Comparison of ENCODE assay signal across 8 cellular contexts in the genomic region with DNA sequence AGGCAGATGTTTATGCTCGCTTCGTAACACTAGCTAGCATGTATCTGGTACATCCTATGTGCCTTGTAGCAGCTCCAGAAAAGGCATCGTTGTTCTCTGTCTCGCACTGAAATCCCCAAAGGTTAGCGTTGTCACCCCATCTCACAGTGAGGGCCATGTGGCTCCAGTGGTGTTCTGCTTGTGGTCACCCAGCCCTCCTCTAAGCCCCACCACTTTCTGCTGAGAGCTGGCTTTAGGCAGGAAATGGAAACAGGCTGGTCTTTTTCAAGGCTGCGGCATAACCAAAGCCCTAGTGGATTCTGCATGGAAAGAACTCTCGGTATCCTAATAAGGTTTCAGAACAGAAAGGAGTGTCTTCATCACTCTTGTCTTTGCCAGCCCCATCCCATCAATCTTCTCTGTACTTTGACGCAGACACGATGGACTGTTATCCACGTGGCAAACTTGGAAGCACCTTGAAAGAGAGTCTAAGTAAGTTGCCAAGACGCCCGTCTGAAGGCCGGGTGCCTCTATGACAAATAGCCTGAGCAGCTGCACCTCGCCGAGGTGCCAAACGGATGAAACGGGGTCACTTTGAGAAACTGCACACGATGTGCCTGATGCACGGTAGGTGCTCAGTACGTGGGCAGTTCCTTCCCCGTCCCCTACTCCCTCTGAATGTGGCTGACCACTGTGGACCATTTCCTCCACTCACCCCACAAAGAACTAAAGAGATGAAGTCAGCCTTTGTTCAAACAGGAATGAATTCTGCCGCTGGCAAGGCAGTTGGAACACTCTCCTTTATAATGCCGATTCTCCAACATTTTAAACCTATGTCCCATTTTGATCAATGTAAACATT. TPM values are rescaled to one million over a fixed set of nuclear protein-coding genes. Genes with fewer than 3 reads are reported as not detected.
DNase-seq lines count a peak whose midpoint lies in the region; ATAC-seq, FAIRE-seq and TF ChIP-seq lines count a peak whose summit lies in the region.

No MANE protein-coding gene starts in this region.

- DNase-seq in KBM-7 (peak; percentile 75), endothelial cell of umbilical vein (ENCODE audit: low read depth, low spot score) (no peak), sciatic nerve (ENCODE audit: low spot score) (no peak), iPS-NIHi7 (ENCODE audit: extremely low spot score) (no peak), hippocampal formation (lab: John Stamatoyannopoulos, UW) (no peak)
- no peak for DNase-seq in activated CD4-positive, CD25-positive, alpha-beta regulatory T cell (lab: John Stamatoyannopoulos, UW)
- no peak for DNase-seq in stimulated activated CD4-positive, alpha-beta T cell treated with anti-CD3 and anti-CD28 coated beads, Interleukin-4, amount 100 ng/mL, for 24 hours

- intact Hi-C loops in endothelial cell of umbilical vein (cut with micrococcal nuclease) (loop anchor here (1.0 to 5.0 kb wide), 3 partner anchors 28 to 106 kb away; a partner anchor contains a TSS), sciatic nerve (cut with DNase I) (no loop called here)

- FAIRE-seq in endothelial cell of umbilical vein (lab: Jason Lieb, UNC) = peak; percentile 64

- dilution Hi-C loops in endothelial cell of umbilical vein (cut with MboI; ENCODE audit: extremely low pct_ligation_motif_present, low sequenced_read_pairs) = no loop called here

- peak; percentile 27 for ATAC-seq in GM19395 (IDR thresholded peaks at IDR 0.05; ENCODE audit: unreplicated experiment)
- peak; percentile 80 for ATAC-seq in sciatic nerve

- no peaks in the 10 kb centered on the region for H3K79me2 ChIP-seq in endothelial cell of umbilical vein (ENCODE audit: control insufficient read depth, insufficient read depth, low read length)

- POLR2A ChIA-PET in endothelial cell of umbilical vein (lab: Charles Lee) = no interaction called here

- no peak for TF ChIP-seq CTCF in endothelial cell of umbilical vein (IDR thresholded peaks at IDR 0.05; ENCODE audit: extremely low read depth in 1 of 2, insufficient read depth in 1 of 2, low read depth in 1 of 2, low read length in 2 of 2)

- peaks cover 30% of the 10 kb centered on the region for H3K4me1 ChIP-seq in endothelial cell of umbilical vein (ENCODE audit: control insufficient read depth, extremely low read depth, insufficient read depth, low read length)

- no peaks in the 10 kb centered on the region for H3K9me3 ChIP-seq in endothelial cell of umbilical vein (replicated peaks; ENCODE audit: control insufficient read depth, insufficient read depth, low read length)

- H3K36me3 ChIP-seq in endothelial cell of umbilical vein (ENCODE audit: control insufficient read depth in 2 of 2, extremely low read depth in 1 of 2, insufficient read depth in 2 of 2, low read length in 2 of 2) = no peaks in the 10 kb centered on the region

- H3K4me2 ChIP-seq in endothelial cell of umbilical vein (ENCODE audit: insufficient read depth, low read length) = peak overlapping the region; percentile 20

- no peak overlapping the region for H3K9ac ChIP-seq in endothelial cell of umbilical vein (replicated peaks; ENCODE audit: extremely low read depth, insufficient read depth, low read length)

- H4K20me1 ChIP-seq in endothelial cell of umbilical vein (replicated peaks; ENCODE audit: control insufficient read depth, extremely low read depth, insufficient read depth, low read length) = no peaks in the 10 kb centered on the region

- H2AFZ ChIP-seq in endothelial cell of umbilical vein (ENCODE audit: low read depth, low read length) = peak overlapping the region; percentile 60

- CTCF ChIA-PET in endothelial cell of umbilical vein (lab: Charles Lee) = interaction anchor here (0.7 to 1.9 kb wide), 19 partner anchors 10 to 235 kb away, joined by 3 to 13 read pairs (median 3); no protein-coding TSS in a partner anchor

- H3K27me3 ChIP-seq in endothelial cell of umbilical vein (ENCODE audit: control insufficient read depth in 2 of 2, insufficient read depth in 2 of 2, low read length in 2 of 2) = no peaks in the 10 kb centered on the region

- in situ Hi-C loops in KBM-7 (cut with MboI; ENCODE audit: low pct_unique_long_range_greater_than_20kb, low sequenced_read_pairs) = no loop called here

- H3K4me3 ChIP-seq in endothelial cell of umbilical vein (replicated peaks in 1 of 3; ENCODE audit: insufficient read depth in 1 of 3, low read depth in 1 of 3, low read length in 3 of 3) = no peak overlapping the region

- no peaks in the 10 kb centered on the region for H3K9me1 ChIP-seq in endothelial cell of umbilical vein (replicated peaks; ENCODE audit: control insufficient read depth, extremely low read depth, insufficient read depth, low read length)

- no peak for TF ChIP-seq POLR2A in endothelial cell of umbilical vein (IDR thresholded peaks at IDR 0.05; ENCODE audit: low read depth, low read length)

- peak overlapping the region; percentile 10 for H3K27ac ChIP-seq in endothelial cell of umbilical vein (ENCODE audit: insufficient read depth, low read depth, low read length)

- no TSS peak for BruUV-seq in endothelial cell of umbilical vein (replicated peaks; lab: Mats Ljungman, UMichigan)

TF ChIP-seq in endothelial cell of umbilical vein, 7 proteins besides CTCF, POLR2A, EP300 and RAD21:
- peak; percentile 6 for TF ChIP-seq POLR2AphosphoS5 (IDR thresholded peaks at IDR 0.05; ENCODE audit: insufficient read depth, low read depth, low read length)
- TF ChIP-seq JUN (IDR thresholded peaks at IDR 0.05; ENCODE audit: borderline replicate concordance, insufficient read depth, insufficient read length, low read depth) = no peak

RNA-seq across cellular contexts. Expression of a gene that starts 57.8 kb away (rescaled TPM):
- total RNA-seq in endothelial cell of umbilical vein (45.3 and 50.1 TPM in 2 replicates), sciatic nerve (75.9 TPM)
- 38.0 and 43.3 TPM in 2 replicates for polyA plus RNA-seq in endothelial cell of umbilical vein
- 21.0 and 23.1 TPM in 2 replicates for polyA plus RNA-seq in endothelial cell of umbilical vein (2011; cell fraction: cytosol; rRNA removed)
- 78.7 and 83.0 TPM in 2 replicates for polyA plus RNA-seq in endothelial cell of umbilical vein (2011; cell fraction: nucleus; rRNA removed)
- 18.9 and 23.3 TPM in 2 replicates for polyA plus RNA-seq in endothelial cell of umbilical vein (2012)
- 71.9 and 85.9 TPM in 2 replicates for polyA minus RNA-seq in endothelial cell of umbilical vein
- 33.7 TPM for polyA minus RNA-seq in endothelial cell of umbilical vein (2011; cell fraction: cytosol; rRNA and poly(A)+ RNA removed)
- 99.9 and 116 TPM in 2 replicates for polyA minus RNA-seq in endothelial cell of umbilical vein (2011; cell fraction: nucleus; rRNA and poly(A)+ RNA removed)
